ENCODE assay signal across 8 cellular contexts in the genomic region with DNA sequence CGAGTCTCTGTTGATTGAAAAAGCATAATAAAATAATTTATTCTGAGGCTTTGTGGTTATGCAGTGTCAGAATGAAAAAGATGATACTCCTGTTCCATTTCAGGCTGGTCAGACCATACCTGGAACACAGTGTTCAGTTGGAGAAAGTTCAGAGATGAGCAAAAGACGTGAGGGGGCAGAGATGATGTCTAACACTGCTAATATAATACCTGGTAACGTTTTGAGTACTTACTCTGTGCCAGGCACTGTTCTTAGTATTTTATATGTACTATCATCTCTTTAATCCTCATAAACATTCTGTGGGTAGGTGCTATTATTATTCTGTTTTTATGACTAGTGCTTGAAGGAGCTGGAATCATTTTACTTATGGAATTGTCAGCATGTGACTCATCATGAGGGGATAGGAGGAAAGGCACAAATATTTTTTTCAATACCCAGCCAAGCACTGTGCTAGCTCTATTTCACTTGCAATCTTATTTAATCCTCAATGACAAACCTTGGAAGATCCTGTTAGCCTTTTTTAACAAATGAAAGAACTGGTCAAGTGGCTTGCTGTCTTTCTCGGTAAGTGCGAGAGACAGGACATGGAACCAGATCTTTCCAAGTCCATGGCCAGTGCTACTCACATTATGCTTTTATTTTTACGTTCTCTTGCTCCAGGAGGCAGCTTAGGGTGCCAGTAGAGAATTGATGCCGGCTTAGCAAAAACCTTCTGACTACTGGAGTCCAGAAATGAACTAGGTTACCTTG. TPM values are rescaled to one million over a fixed set of nuclear protein-coding genes. Genes with fewer than 3 reads are reported as not detected.
DNase-seq lines count a peak whose midpoint lies in the region; ATAC-seq lines count a peak whose summit lies in the region.

No MANE protein-coding gene starts in this region.

- H3K27ac Mint-ChIP-seq in activated T-cell treated with anti-CD3 and anti-CD28 coated beads, Interleukin-2, amount 50 U/mL, for 72 hours = peak overlapping the region; percentile 99
- H3K27ac Mint-ChIP-seq in stimulated activated effector memory CD8-positive, alpha-beta T cell treated with anti-CD3 and anti-CD28 coated beads, Interleukin-12 subunit alpha, Interleukin-12 subunit beta, amount 100 ng/mL, for 72 hours = peak overlapping the region; percentile 97

- ATAC-seq in HG02623 (IDR thresholded peaks at IDR 0.05; ENCODE audit: unreplicated experiment) = peak; percentile 63
- ATAC-seq in activated T-cell treated with anti-CD3 and anti-CD28 coated beads, Interleukin-2, amount 50 U/mL, for 72 hours (replicated peaks in 1 of 2) = peak; percentile 99
- ATAC-seq in stimulated activated effector memory CD8-positive, alpha-beta T cell treated with anti-CD3 and anti-CD28 coated beads, Interleukin-12 subunit alpha, Interleukin-12 subunit beta, amount 100 ng/mL, for 72 hours = peak; percentile 100

- H3K9me3 Mint-ChIP-seq in activated T-cell treated with anti-CD3 and anti-CD28 coated beads, Interleukin-2, amount 50 U/mL, for 72 hours = peaks cover 4 to 6% of the 10 kb centered on the region in 2 donors
- H3K9me3 Mint-ChIP-seq in stimulated activated effector memory CD8-positive, alpha-beta T cell treated with anti-CD3 and anti-CD28 coated beads, Interleukin-12 subunit alpha, Interleukin-12 subunit beta, amount 100 ng/mL, for 72 hours = no peaks in the 10 kb centered on the region

- peaks cover 86% of the 10 kb centered on the region for H3K4me1 Mint-ChIP-seq in activated T-cell treated with anti-CD3 and anti-CD28 coated beads, Interleukin-2, amount 50 U/mL, for 72 hours (ENCODE audit: low read depth)
- peaks cover 56% of the 10 kb centered on the region for H3K4me1 Mint-ChIP-seq in stimulated activated effector memory CD8-positive, alpha-beta T cell treated with anti-CD3 and anti-CD28 coated beads, Interleukin-12 subunit alpha, Interleukin-12 subunit beta, amount 100 ng/mL, for 72 hours

- intact Hi-C loops in posterior vena cava (cut with DNase I) = loop anchor here in 1 of 2 donors (5.0 kb wide), 1 partner anchor 32 kb away; no protein-coding TSS in a partner anchor

- peak overlapping the region; percentile 79 to 90 for H3K4me3 Mint-ChIP-seq in activated T-cell treated with anti-CD3 and anti-CD28 coated beads, Interleukin-2, amount 50 U/mL, for 72 hours
- H3K4me3 Mint-ChIP-seq in stimulated activated effector memory CD8-positive, alpha-beta T cell treated with anti-CD3 and anti-CD28 coated beads, Interleukin-12 subunit alpha, Interleukin-12 subunit beta, amount 100 ng/mL, for 72 hours = peak overlapping the region; percentile 49

- no peaks in the 10 kb centered on the region for H3K27me3 Mint-ChIP-seq in activated T-cell treated with anti-CD3 and anti-CD28 coated beads, Interleukin-2, amount 50 U/mL, for 72 hours (ENCODE audit: low read depth)

- peaks cover 12 to 17% of the 10 kb centered on the region in 2 donors for H3K36me3 Mint-ChIP-seq in activated T-cell treated with anti-CD3 and anti-CD28 coated beads, Interleukin-2, amount 50 U/mL, for 72 hours (ENCODE audit: insufficient read depth in 2 of 2)
- peaks cover 9% of the 10 kb centered on the region for H3K36me3 Mint-ChIP-seq in stimulated activated effector memory CD8-positive, alpha-beta T cell treated with anti-CD3 and anti-CD28 coated beads, Interleukin-12 subunit alpha, Interleukin-12 subunit beta, amount 100 ng/mL, for 72 hours

- in situ Hi-C loops in Caki2 (cut with HindIII; ENCODE audit: low pct_unique_long_range_greater_than_20kb, low sequenced_read_pairs) = no loop called here

- DNase-seq in Caki2 (ENCODE audit: low read depth) (peak; percentile 62), glomerular visceral epithelial cell (ENCODE audit: extremely low spot score) (peak; percentile 71), NCI-H187 treated with DMSO at 0.1 percent for 48 hours (lab: John Stamatoyannopoulos, UW) (no peak), NCI-H1436 (lab: John Stamatoyannopoulos, UW) (no peak), posterior vena cava (ENCODE audit: low spot score) (no peak)
- DNase-seq in activated T-cell treated with anti-CD3 and anti-CD28 coated beads, Interleukin-2, amount 50 U/mL, for 72 hours = peak; percentile 59 to 67
- DNase-seq in stimulated activated effector memory CD8-positive, alpha-beta T cell treated with anti-CD3 and anti-CD28 coated beads, Interleukin-12 subunit alpha, Interleukin-12 subunit beta, amount 100 ng/mL, for 72 hours (ENCODE audit: low spot score in 2 of 2) = peak in 1 of 2 donors; percentile 71

RNA-seq across cellular contexts. Expression of a gene that starts 31.9 kb away (rescaled TPM):
- 53.4 and 65.2 TPM in 2 replicates for total RNA-seq in Caki2 (2014; rRNA removed; shearing (Covaris generic); ENCODE audit: low replicate concordance)
- 100 to 1,000 TPM; 177 to 184 TPM for total RNA-seq in activated T-cell treated with anti-CD3 and anti-CD28 coated beads, Interleukin-2, amount 50 U/mL, for 72 hours
- 100 to 1,000 TPM; 216 to 265 TPM for total RNA-seq in posterior vena cava

Comparison
In these comparisons a context has a peak if more than half of its experiments do, and no peak if none do; other contexts are left out.
1. DNase-seq: peak in Caki2 (single experiment), activated T-cell treated with anti-CD3 and anti-CD28 coated beads, Interleukin-2, amount 50 U/mL, for 72 hours (2 of 2) and glomerular visceral epithelial cell (single experiment); none in NCI-H187 treated with DMSO at 0.1 percent for 48 hours (single experiment), NCI-H1436 (single experiment) and posterior vena cava (single experiment).
2. Peak in every context shown above with its lines, with median percentiles within 50 percentile points of each other: ATAC-seq.